ENCODE assay signal across 17 cellular contexts in genomic region chr3:65945480-65945879, GRCh38.
DNase-seq lines count a peak whose midpoint lies in the region; ATAC-seq and TF ChIP-seq lines count a peak whose summit lies in the region.
"Had no signal": no experiment of that assay in that cellular context is flagged by ENCODE, and none has a peak within 500 bp of the region (broad histone marks: within the 10 kb centered on the region; RNA-seq: fewer than 3 reads in every experiment).

No MANE protein-coding gene starts in this region.

- no TSS peak for BruUV-seq in MCF 10A (replicated peaks; lab: Mats Ljungman, UMichigan)

- H3K4me3 ChIP-seq in right atrium auricular region (no peak overlapping the region), right lobe of liver (no peak overlapping the region)
- H3K4me3 ChIP-seq: dorsolateral prefrontal cortex had no signal

- 82% methylated on average over 3 of the region's 3 CpGs for WGBS in right lobe of liver (ENCODE audit: insufficient coverage, low coverage, low lambda C conversion rate, missing lambda C conversion rate)

- H3K36me3 ChIP-seq in right atrium auricular region (no peaks in the 10 kb centered on the region), right lobe of liver (no peaks in the 10 kb centered on the region)

- H3K9me3 ChIP-seq in right atrium auricular region = no peaks in the 10 kb centered on the region
- no peaks in the 10 kb centered on the region for H3K9me3 ChIP-seq in right lobe of liver

- POLR2A ChIA-PET in MCF 10A (lab: Yijun Ruan, JAX) = no interaction called here

- no peak overlapping the region for H3K4me3 Mint-ChIP-seq in MCF 10A (ENCODE audit: unreplicated experiment)
- H3K4me3 Mint-ChIP-seq: stimulated activated naive CD8-positive, alpha-beta T cell treated with anti-CD3 and anti-CD28 coated beads, Interleukin-15, Interleukin-2, amounts not matched to agents 100 ng/mL and 50 ng/mL, for 24 hours had no signal

- peaks cover 0 to 57% of the 10 kb centered on the region in 2 donors for H3K4me1 ChIP-seq in right atrium auricular region
- H3K4me1 ChIP-seq in right lobe of liver = peaks cover 0 to 45% (median 16%) of the 10 kb centered on the region in 4 donors

- H3K27me3 Mint-ChIP-seq in MCF 10A (ENCODE audit: insufficient read depth, unreplicated experiment) = no peaks in the 10 kb centered on the region

- no peak overlapping the region for H3K27ac Mint-ChIP-seq in MCF 10A (ENCODE audit: low read depth, unreplicated experiment)
- H3K27ac Mint-ChIP-seq: stimulated activated naive CD8-positive, alpha-beta T cell treated with anti-CD3 and anti-CD28 coated beads, Interleukin-15, Interleukin-2, amounts not matched to agents 100 ng/mL and 50 ng/mL, for 24 hours had no signal

- TF ChIP-seq CTCF in right atrium auricular region (IDR thresholded peaks at IDR 0.05) (no peak), MCF 10A (IDR thresholded peaks at IDR 0.05; ENCODE audit: unreplicated experiment) (no peak), right lobe of liver (IDR thresholded peaks at IDR 0.05) (no peak)

- intact Hi-C loops in Right ventricle myocardium superior (cut with DNase I) (no loop called here), MCF 10A (cut with micrococcal nuclease) (no loop called here), right lobe of liver (cut with DNase I) (no loop called here)

- peaks cover 6% of the 10 kb centered on the region for H3K36me3 Mint-ChIP-seq in MCF 10A (ENCODE audit: insufficient read depth, unreplicated experiment)

- CTCF ChIA-PET in MCF 10A (lab: Yijun Ruan, JAX) = interaction anchor here (0.6 to 1.2 kb wide), 3 partner anchors 17 to 67 kb away, joined by 3 to 4 read pairs (median 4); no protein-coding TSS in a partner anchor

- no peaks in the 10 kb centered on the region for H3K9me3 Mint-ChIP-seq in MCF 10A (ENCODE audit: unreplicated experiment)
- H3K9me3 Mint-ChIP-seq: stimulated activated naive CD8-positive, alpha-beta T cell treated with anti-CD3 and anti-CD28 coated beads, Interleukin-15, Interleukin-2, amounts not matched to agents 100 ng/mL and 50 ng/mL, for 24 hours had no signal

- no peak for DNase-seq in right atrium auricular region (ENCODE audit: low spot score)
- no peak for DNase-seq in Right ventricle myocardium superior
- DNase-seq in MCF 10A (ENCODE audit: unreplicated experiment) = peak; percentile 54
- DNase-seq in right lobe of liver = no peak
- DNase-seq in NCI-H1930 (lab: John Stamatoyannopoulos, UW) = no peak
- no peak for DNase-seq in hippocampal formation (lab: John Stamatoyannopoulos, UW)
- no peak for DNase-seq in ecto neural progenitor cell (ENCODE audit: low spot score)
- no peak for DNase-seq in NCI-H524 treated with DMSO at 0.1 percent for 48 hours (lab: John Stamatoyannopoulos, UW)
- DNase-seq: ACHN; activated CD4-positive, CD25-positive, alpha-beta regulatory T cell; dorsolateral prefrontal cortex; foreskin fibroblast; MM.1S; NCI-H2081 treated with DMSO at 0.1 percent for 48 hours; NCI-H526 treated with DMSO at 0.1 percent for 48 hours; T-helper 1 cell had no signal

- no peak for ATAC-seq in Right ventricle myocardium superior (ENCODE audit: poor library complexity)
- ATAC-seq in right lobe of liver = peak in 1 of 4 donors; percentile 8

- TF ChIP-seq POLR2A in right lobe of liver (IDR thresholded peaks at IDR 0.05) = no peak

- H3K27ac ChIP-seq in right atrium auricular region = peak overlapping the region; percentile 60 to 66
- peak overlapping the region; percentile 58 to 83 (median 69) for H3K27ac ChIP-seq in right lobe of liver
- H3K27ac ChIP-seq: dorsolateral prefrontal cortex had no signal

- no peaks in the 10 kb centered on the region for H3K27me3 ChIP-seq in right atrium auricular region
- H3K27me3 ChIP-seq in right lobe of liver = no peaks in the 10 kb centered on the region
- H3K27me3 ChIP-seq: dorsolateral prefrontal cortex had no signal

- H3K4me1 Mint-ChIP-seq in MCF 10A (ENCODE audit: insufficient read depth, unreplicated experiment) = no peaks in the 10 kb centered on the region
